8 cellular contexts compared by ENCODE assay signal in genomic region chr22:31754813-31755212, GRCh38. TPM values are rescaled to one million over a fixed set of nuclear protein-coding genes. Genes with fewer than 3 reads are reported as not detected.
DNase-seq lines count a peak whose midpoint lies in the region; ATAC-seq, FAIRE-seq and TF ChIP-seq lines count a peak whose summit lies in the region.

No MANE protein-coding gene starts in this region.

- POLR2A ChIA-PET in OCI-LY7 (lab: Charles Lee): interaction anchor here (0.5 to 0.8 kb wide), 3 partner anchors 38 to 188 kb away, joined by 3 read pairs; no protein-coding TSS in a partner anchor

- peaks cover 33% of the 10 kb centered on the region for H3K79me2 ChIP-seq in DND-41 (ENCODE audit: insufficient read depth, low read length)
- H3K79me2 ChIP-seq in OCI-LY7 (ENCODE audit: insufficient read depth, low read depth, low read length): peaks cover 23% of the 10 kb centered on the region; the same call in 1 of the 2 replicates

- H3K9me3 Mint-ChIP-seq in endothelial cell (ENCODE audit: unreplicated experiment): no peaks in the 10 kb centered on the region
- no peaks in the 10 kb centered on the region for H3K9me3 Mint-ChIP-seq in osteocyte (ENCODE audit: unreplicated experiment)

- peak overlapping the region; percentile 93 for H3K4me3 Mint-ChIP-seq in endothelial cell (ENCODE audit: unreplicated experiment)
- H3K4me3 Mint-ChIP-seq in osteocyte (ENCODE audit: unreplicated experiment): peak overlapping the region; percentile 92

- CTCF ChIA-PET in OCI-LY7 (lab: Charles Lee; ENCODE audit: unreplicated experiment): interaction anchor here (0.7 kb wide), 1 partner anchor 198 kb away, joined by 3 read pairs; no protein-coding TSS in a partner anchor

- H3K27me3 Mint-ChIP-seq in endothelial cell (ENCODE audit: unreplicated experiment) (peaks cover 4% of the 10 kb centered on the region), osteocyte (ENCODE audit: unreplicated experiment) (no peaks in the 10 kb centered on the region)

- peak overlapping the region; percentile 48 to 71; a peak in 3 of 4 replicates for H3K4me3 ChIP-seq in DND-41 (ENCODE audit: low read depth in 1 of 2, low read length in 2 of 2)
- peak overlapping the region; percentile 85 for H3K4me3 ChIP-seq in OCI-LY7 (ENCODE audit: low read depth, low read length, poor library complexity, severe bottlenecking)

- no peaks in the 10 kb centered on the region for H3K27me3 ChIP-seq in DND-41 (ENCODE audit: insufficient read depth, low read length, poor library complexity)

- no peak for TF ChIP-seq CTCF in DND-41 (IDR thresholded peaks at IDR 0.05; ENCODE audit: borderline replicate concordance, extremely low read depth, low read length, poor library complexity, severe bottlenecking)
- TF ChIP-seq CTCF in OCI-LY7 (conservative IDR thresholded peaks at IDR 0.05; ENCODE audit: low read length): no peak
- no peak for TF ChIP-seq CTCF in endothelial cell (IDR thresholded peaks at IDR 0.05; ENCODE audit: unreplicated experiment)
- TF ChIP-seq CTCF in osteocyte (IDR thresholded peaks at IDR 0.05): no peak

- no peak for FAIRE-seq in H54 (lab: Jason Lieb, UNC)

- H3K9me3 ChIP-seq in DND-41 (ENCODE audit: insufficient read depth, low read length, severe bottlenecking) (no peaks in the 10 kb centered on the region), OCI-LY7 (ENCODE audit: low read length) (no peaks in the 10 kb centered on the region)

- intact Hi-C loops in OCI-LY7 (cut with micrococcal nuclease; ENCODE audit: unreplicated experiment): loop anchor here (2.0 to 5.0 kb wide), 5 partner anchors 37 to 722 kb away; partner anchors contain the start of gene YWHAH

- H3K4me2 ChIP-seq in DND-41 (ENCODE audit: insufficient read depth, low read length) (peak overlapping the region; percentile 94), OCI-LY7 (ENCODE audit: low read length) (peak overlapping the region; percentile 99)

- H3K27ac ChIP-seq in DND-41 (ENCODE audit: low read length): peak overlapping the region; percentile 98
- peak overlapping the region; percentile 54 for H3K27ac ChIP-seq in OCI-LY7 (ENCODE audit: low read depth, low read length, poor library complexity, severe bottlenecking)

- H3K36me3 Mint-ChIP-seq in endothelial cell (ENCODE audit: low read depth, unreplicated experiment): peaks cover 8% of the 10 kb centered on the region
- peaks cover 2% of the 10 kb centered on the region for H3K36me3 Mint-ChIP-seq in osteocyte (ENCODE audit: unreplicated experiment)

- H3K36me3 ChIP-seq in DND-41 (ENCODE audit: insufficient read depth, low read length) (peaks cover 24% of the 10 kb centered on the region), OCI-LY7 (ENCODE audit: insufficient read depth, low read length) (peaks cover 24% of the 10 kb centered on the region)

- H3K27ac Mint-ChIP-seq in endothelial cell (ENCODE audit: unreplicated experiment) (peak overlapping the region; percentile 76), osteocyte (ENCODE audit: unreplicated experiment) (peak overlapping the region; percentile 100)

- no peak for DNase-seq in DND-41
- DNase-seq in OCI-LY7 (ENCODE audit: low spot score): no peak
- no peak for DNase-seq in endothelial cell (ENCODE audit: low spot score)
- no peak for DNase-seq in osteocyte (ENCODE audit: extremely low spot score, unreplicated experiment)
- DNase-seq in activated gamma-delta T cell treated with Interleukin-2 at 50 U/mL for 16 hours: no peak
- no peak for DNase-seq in central memory CD4-positive, alpha-beta T cell
- no peak for DNase-seq in H54 (ENCODE audit: insufficient read length, low spot score)
- no peak for DNase-seq in dermis blood vessel endothelial cell

- BruUV-seq in OCI-LY7 (replicated peaks; lab: Mats Ljungman, UMichigan): no TSS peak

- peak overlapping the region; percentile 84 for H3K9ac ChIP-seq in DND-41 (ENCODE audit: low read depth, low read length)

- peaks cover 36% of the 10 kb centered on the region for H3K4me1 ChIP-seq in DND-41 (ENCODE audit: insufficient read depth, low read length)
- H3K4me1 ChIP-seq in OCI-LY7 (ENCODE audit: insufficient read depth, low read length, poor library complexity, severe bottlenecking): peaks cover 40% of the 10 kb centered on the region

- TF ChIP-seq POLR2A in H54 (IDR thresholded peaks at IDR 0.05; ENCODE audit: low read depth, low read length): no peak

- ATAC-seq in DND-41 (ENCODE audit: insufficient read depth, low read depth): no peak

- no peaks in the 10 kb centered on the region for H3K9me2 ChIP-seq in OCI-LY7 (ENCODE audit: insufficient read depth, low read length)

- H2AFZ ChIP-seq in DND-41 (ENCODE audit: low read depth, low read length): no peak overlapping the region; the same call in 1 of the 2 replicates
- peak overlapping the region; percentile 69; the same call in 1 of the 2 replicates for H2AFZ ChIP-seq in OCI-LY7 (ENCODE audit: low read length)

- H4K20me1 ChIP-seq in DND-41 (ENCODE audit: insufficient read depth, low read length) (no peaks in the 10 kb centered on the region), OCI-LY7 (ENCODE audit: insufficient read depth, low read length) (no peaks in the 10 kb centered on the region)

- H3K4me1 Mint-ChIP-seq in endothelial cell (ENCODE audit: unreplicated experiment): peaks cover 23% of the 10 kb centered on the region
- peaks cover 32% of the 10 kb centered on the region for H3K4me1 Mint-ChIP-seq in osteocyte (ENCODE audit: unreplicated experiment)

RNA-seq across cellular contexts. Expression of gene DEPDC5, which starts 1.0 kb away (rescaled TPM):
- 31.7 and 43.0 TPM in 2 replicates for total RNA-seq in OCI-LY7 (2014; rRNA removed; shearing (Covaris generic))
- total RNA-seq in OCI-LY7 (2022) (70.4 and 77.1 TPM in 2 replicates), endothelial cell (ENCODE audit: unreplicated experiment) (32.6 TPM), osteocyte (30.7 and 33.4 TPM in 2 replicates), dermis blood vessel endothelial cell (12.4 and 15.9 TPM in 2 replicates)

RNA-seq across cellular contexts. Expression of gene PRR14L, which starts 4.9 kb away (rescaled TPM):
- total RNA-seq in OCI-LY7 (2014; rRNA removed; shearing (Covaris generic)): 15.9 and 21.9 TPM in 2 replicates
- total RNA-seq in OCI-LY7 (2022): 51.1 and 52.8 TPM in 2 replicates
- 76.9 TPM for total RNA-seq in endothelial cell (ENCODE audit: unreplicated experiment)
- total RNA-seq in osteocyte: 48.2 and 49.3 TPM in 2 replicates
- 23.0 and 32.2 TPM in 2 replicates for total RNA-seq in dermis blood vessel endothelial cell
